ENCODE assay signal across 1 cellular context in the genomic region with DNA sequence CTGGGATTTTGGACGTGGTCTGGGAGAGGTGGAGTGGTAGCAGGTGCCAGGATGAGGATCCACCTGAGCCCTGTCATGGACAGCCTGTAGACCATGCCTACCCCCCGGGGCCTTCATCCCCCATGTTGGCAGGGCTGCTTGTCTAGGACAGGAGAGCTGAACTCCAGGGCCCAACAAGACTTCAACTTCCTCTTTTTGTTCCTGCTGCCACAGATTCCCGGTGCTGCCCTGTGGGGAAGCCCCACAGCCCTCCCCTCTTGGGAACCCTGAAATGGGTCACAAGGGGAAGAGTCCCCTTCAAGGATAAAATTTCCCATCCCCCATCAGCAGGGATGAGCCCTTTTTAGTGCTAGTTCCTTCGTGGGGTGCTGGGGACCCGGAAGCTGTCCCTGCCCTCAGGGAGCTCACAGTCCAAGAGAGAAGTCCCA.
TF ChIP-seq lines count a peak whose summit lies in the region.

No MANE protein-coding gene starts in this region.

TF ChIP-seq in WTC11, 78 proteins besides CTCF, POLR2A, EP300 and RAD21 (continued from another document):
- no peak for TF ChIP-seq TCF7 (CRISPR knock-in tag; IDR thresholded peaks at IDR 0.05; ENCODE audit: low read depth)
- no peak for TF ChIP-seq MXD4 (CRISPR knock-in tag; IDR thresholded peaks at IDR 0.05; ENCODE audit: borderline replicate concordance)
- TF ChIP-seq, protein P1, sequence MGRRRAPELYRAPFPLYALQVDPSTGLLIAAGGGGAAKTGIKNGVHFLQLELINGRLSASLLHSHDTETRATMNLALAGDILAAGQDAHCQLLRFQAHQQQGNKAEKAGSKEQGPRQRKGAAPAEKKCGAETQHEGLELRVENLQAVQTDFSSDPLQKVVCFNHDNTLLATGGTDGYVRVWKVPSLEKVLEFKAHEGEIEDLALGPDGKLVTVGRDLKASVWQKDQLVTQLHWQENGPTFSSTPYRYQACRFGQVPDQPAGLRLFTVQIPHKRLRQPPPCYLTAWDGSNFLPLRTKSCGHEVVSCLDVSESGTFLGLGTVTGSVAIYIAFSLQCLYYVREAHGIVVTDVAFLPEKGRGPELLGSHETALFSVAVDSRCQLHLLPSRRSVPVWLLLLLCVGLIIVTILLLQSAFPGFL (CRISPR knock-in tag; IDR thresholded peaks at IDR 0.05; ENCODE audit: borderline replicate concordance): no peak
